8 cellular contexts compared by ENCODE assay signal in the genomic region with DNA sequence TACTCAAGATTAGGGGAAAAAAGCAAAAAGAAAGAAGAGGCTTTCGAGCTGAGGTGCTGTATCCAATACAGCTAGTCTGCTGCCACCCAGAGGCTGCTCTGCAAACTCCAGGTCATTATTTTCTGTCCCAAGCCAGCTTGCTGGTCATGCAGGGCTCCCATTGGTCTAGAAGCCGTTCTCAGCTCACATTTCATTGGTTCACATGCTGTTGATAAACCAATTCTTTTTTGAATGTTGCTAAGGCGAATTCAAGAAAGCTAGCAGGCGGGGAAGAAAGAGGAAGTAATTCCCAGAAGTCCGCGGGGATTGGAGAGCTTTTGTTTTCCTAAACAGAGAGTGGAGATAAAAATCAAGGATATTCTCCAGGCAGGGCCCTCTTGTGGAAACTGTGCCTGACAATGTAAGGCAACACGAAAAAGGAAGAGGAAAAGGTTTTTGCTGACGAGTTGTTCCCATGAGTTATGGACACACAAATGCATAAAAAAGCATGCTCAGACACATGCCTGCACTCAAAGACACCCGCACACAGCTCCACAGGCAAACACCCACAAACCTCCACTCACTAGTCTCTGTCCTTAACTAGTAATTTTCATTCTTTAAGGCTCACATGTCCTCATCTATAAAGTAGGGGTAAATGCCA. TPM values are rescaled to one million over a fixed set of nuclear protein-coding genes. Genes with fewer than 3 reads are reported as not detected.
A peak's percentile ranks its signal among the peaks of the same experiment; 100 is the strongest.
DNase-seq lines count a peak whose midpoint lies in the region; ATAC-seq and FAIRE-seq lines count a peak whose summit lies in the region.

No MANE protein-coding gene starts in this region.

- peak overlapping the region; percentile 66 for H3K27ac Mint-ChIP-seq in activated CD8-positive, alpha-beta memory T cell treated with anti-CD3 and anti-CD28 coated beads, Interleukin-2, amount 10 ng/mL, durations not matched to agents 7 days and 5 days

- H3K36me3 Mint-ChIP-seq in activated CD8-positive, alpha-beta memory T cell treated with anti-CD3 and anti-CD28 coated beads, Interleukin-2, amount 10 ng/mL, durations not matched to agents 7 days and 5 days: no peaks in the 10 kb centered on the region

- FAIRE-seq in endometrium (lab: Jason Lieb, UNC): peak; percentile 100

- peaks cover 23% of the 10 kb centered on the region for H3K4me1 Mint-ChIP-seq in activated CD8-positive, alpha-beta memory T cell treated with anti-CD3 and anti-CD28 coated beads, Interleukin-2, amount 10 ng/mL, durations not matched to agents 7 days and 5 days

- CTCF ChIA-PET in activated CD8-positive, alpha-beta memory T cell treated with anti-CD3 and anti-CD28 coated beads, Interleukin-2, amount 10 ng/mL, durations not matched to agents 7 days and 5 days (lab: Charles Lee): interaction anchor here (0.6 to 8.3 kb wide), 39 partner anchors 10 to 919 kb away, joined by 3 to 120 read pairs (median 4); partner anchors contain the start of genes GSK3B, LRRC58, NDUFB4 and TIMMDC1

- peak overlapping the region; percentile 81 for H3K4me3 Mint-ChIP-seq in activated CD8-positive, alpha-beta memory T cell treated with anti-CD3 and anti-CD28 coated beads, Interleukin-2, amount 10 ng/mL, durations not matched to agents 7 days and 5 days

- ATAC-seq in GM21360 (IDR thresholded peaks at IDR 0.05; ENCODE audit: unreplicated experiment): peak; percentile 99
- ATAC-seq in activated CD8-positive, alpha-beta memory T cell treated with anti-CD3 and anti-CD28 coated beads, Interleukin-2, amount 10 ng/mL, durations not matched to agents 7 days and 5 days: peak; percentile 99

- DNase-seq in COLO829 (ENCODE audit: low spot score) (peak; percentile 99), HT-29 (ENCODE audit: low spot score) (peak; percentile 99), NOMO-1 (lab: John Stamatoyannopoulos, UW; ENCODE audit: unreplicated experiment in 2 of 2) (peak; percentile 90 to 98), midbrain (lab: John Stamatoyannopoulos, UW) (peak; percentile 97)
- peak; percentile 95 for DNase-seq in activated CD8-positive, alpha-beta memory T cell treated with anti-CD3 and anti-CD28 coated beads, Interleukin-2, amount 10 ng/mL, durations not matched to agents 7 days and 5 days
- DNase-seq in stimulated activated CD8-positive, alpha-beta memory T cell treated with anti-CD3 and anti-CD28 coated beads, Interleukin-15, amount 100 ng/mL, for 48 hours (ENCODE audit: low read depth in 2 of 2): peak; percentile 73 to 75

- H3K27me3 Mint-ChIP-seq in activated CD8-positive, alpha-beta memory T cell treated with anti-CD3 and anti-CD28 coated beads, Interleukin-2, amount 10 ng/mL, durations not matched to agents 7 days and 5 days: peaks cover 10% of the 10 kb centered on the region

- H3K9me3 Mint-ChIP-seq in activated CD8-positive, alpha-beta memory T cell treated with anti-CD3 and anti-CD28 coated beads, Interleukin-2, amount 10 ng/mL, durations not matched to agents 7 days and 5 days (ENCODE audit: low read depth): no peaks in the 10 kb centered on the region

RNA-seq across cellular contexts. Expression of gene FSTL1, which starts 33.4 kb away (rescaled TPM):
- 0.08 TPM in 1 of 2 replicates, not detected in the other for total RNA-seq in HT-29 (2014; rRNA removed; shearing (Covaris generic))
- 1 to 10 TPM in 1 of 2 experiments, under 1 TPM in 1; 0.16 to 1.3 TPM for total RNA-seq in activated CD8-positive, alpha-beta memory T cell treated with anti-CD3 and anti-CD28 coated beads, Interleukin-2, amount 10 ng/mL, durations not matched to agents 7 days and 5 days

Comparison
In these comparisons a context has a peak if more than half of its experiments do, and no peak if none do; other contexts are left out.
1. Peak in every context shown above with its lines: DNase-seq and ATAC-seq.